In the genomic region with DNA sequence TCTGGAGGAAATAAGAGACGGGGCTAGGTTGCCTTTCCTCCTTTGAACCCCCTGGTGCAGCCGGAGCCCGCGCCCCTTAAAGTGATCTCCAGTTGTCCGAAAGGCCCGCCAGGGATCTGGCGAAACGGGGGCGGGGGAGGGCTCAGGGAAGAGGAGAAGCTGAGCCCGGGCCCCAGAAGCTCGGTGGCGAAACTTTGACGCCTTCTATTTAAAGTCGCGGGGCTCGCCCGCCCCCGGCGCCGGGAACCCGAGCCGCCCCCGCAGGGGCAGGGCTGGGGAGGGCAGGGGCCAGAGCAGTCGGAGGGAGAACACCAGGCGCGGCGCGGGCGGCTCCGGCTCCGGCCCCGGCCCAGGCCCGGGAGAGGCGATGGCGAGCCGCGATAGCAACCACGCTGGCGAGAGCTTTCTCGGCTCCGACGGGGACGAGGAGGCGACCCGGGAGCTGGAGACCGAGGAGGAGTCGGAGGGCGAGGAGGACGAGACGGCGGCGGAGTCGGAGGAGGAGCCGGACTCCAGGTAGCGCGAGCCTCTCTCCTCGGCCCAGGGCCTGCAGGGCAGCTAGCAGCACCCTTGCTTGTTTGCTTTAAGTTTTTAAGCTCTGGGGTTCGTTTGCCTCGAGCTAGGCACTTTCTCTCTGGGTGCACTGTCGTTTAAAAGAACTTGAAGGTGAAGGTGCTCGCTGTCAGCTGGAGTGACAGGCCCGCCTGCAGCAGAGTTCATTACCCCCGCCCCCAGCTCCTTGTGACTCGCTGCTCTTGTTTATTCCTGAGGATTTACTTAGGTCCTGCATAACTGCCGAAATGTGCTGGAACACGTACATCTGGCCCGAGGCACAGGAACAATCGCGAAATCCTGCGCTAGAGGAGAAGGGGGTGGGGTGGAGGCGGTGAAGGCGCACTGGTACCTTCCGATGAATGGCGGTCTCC, we compare ENCODE assay signal across 9 cellular contexts. TPM values are rescaled to one million over a fixed set of nuclear protein-coding genes. Genes with fewer than 3 reads are reported as not detected.
DNase-seq lines count a peak whose midpoint lies in the region; ATAC-seq and TF ChIP-seq lines count a peak whose summit lies in the region.
"Had no signal": no experiment of that assay in that cellular context is flagged by ENCODE, and none has a peak within 500 bp of the region (broad histone marks: within the 10 kb centered on the region; RNA-seq: fewer than 3 reads in every experiment).

Gene CMYA5, plus strand, starts transcription at position 296 of the 926 bp plus-strand sequence. Its CDS starts 72 bp downstream, at position 368.

- no peaks in the 10 kb centered on the region for H3K27me3 ChIP-seq in Peyer's patch
- H3K27me3 ChIP-seq in esophagus muscularis mucosa, result no peaks in the 10 kb centered on the region
- H3K27me3 ChIP-seq in thyroid gland, result no peaks in the 10 kb centered on the region

- intact Hi-C loops in esophagus muscularis mucosa (cut with DNase I), result no loop called here
- intact Hi-C loops in thyroid gland (cut with DNase I), result loop anchor here (10.0 kb wide), 1 partner anchor 165 kb away; no protein-coding TSS in a partner anchor

- no peak for ATAC-seq in HG02678 (IDR thresholded peaks at IDR 0.05; ENCODE audit: unreplicated experiment)
- ATAC-seq in activated CD8-positive, alpha-beta T cell treated with anti-CD3 and anti-CD28 coated beads, Interleukin-2, amount 10 ng/mL, durations not matched to agents 7 days and 5 days, result no peak

- H3K4me1 Mint-ChIP-seq in activated CD8-positive, alpha-beta T cell treated with anti-CD3 and anti-CD28 coated beads, Interleukin-2, amount 10 ng/mL, durations not matched to agents 7 days and 5 days (ENCODE audit: low read depth), result peaks cover 5% of the 10 kb centered on the region
- H3K4me1 Mint-ChIP-seq: memory B cell had no signal

- peaks cover 35% of the 10 kb centered on the region for H3K36me3 Mint-ChIP-seq in activated CD8-positive, alpha-beta T cell treated with anti-CD3 and anti-CD28 coated beads, Interleukin-2, amount 10 ng/mL, durations not matched to agents 7 days and 5 days (ENCODE audit: low read depth)

- CTCF ChIA-PET in HEK293T (lab: Yijun Ruan, JAX), result no interaction called here
- CTCF ChIA-PET in activated CD8-positive, alpha-beta T cell treated with anti-CD3 and anti-CD28 coated beads, Interleukin-2, amount 10 ng/mL, durations not matched to agents 7 days and 5 days (lab: Charles Lee), result interaction anchor here (1.3 to 1.6 kb wide), 2 partner anchors 13 to 14 kb away, joined by 3 to 4 read pairs; no protein-coding TSS in a partner anchor

- DNase-seq in Peyer's patch (peak in 1 of 3 donors; percentile 54), esophagus muscularis mucosa (ENCODE audit: extremely low spot score) (no peak), medulla oblongata (ENCODE audit: extremely low spot score) (peak; percentile 18), thyroid gland (peak; percentile 78 to 79), RPMI8226 (no peak), HEK293T (ENCODE audit: extremely low spot score) (no peak)
- no peak for DNase-seq in activated CD8-positive, alpha-beta T cell treated with anti-CD3 and anti-CD28 coated beads, Interleukin-2, amount 10 ng/mL, durations not matched to agents 7 days and 5 days

- H3K4me1 ChIP-seq in Peyer's patch (peaks cover 0 to 8% (median 0%) of the 10 kb centered on the region in 4 donors), esophagus muscularis mucosa (peaks cover 0 to 37% (median 21%) of the 10 kb centered on the region in 4 donors), thyroid gland (peaks cover 18 to 26% of the 10 kb centered on the region in 2 donors)

- no peak for TF ChIP-seq POLR2A in Peyer's patch (IDR thresholded peaks at IDR 0.05)
- TF ChIP-seq POLR2A in esophagus muscularis mucosa (IDR thresholded peaks at IDR 0.05; ENCODE audit: low read depth), result no peak
- peak in 1 of 2 donors; percentile 51 for TF ChIP-seq POLR2A in thyroid gland (IDR thresholded peaks at IDR 0.05)

- H3K4me3 ChIP-seq in Peyer's patch, result peak within 1 kb of the TSS; percentile 13 to 52 (median 36)
- peak within 1 kb of the TSS; percentile 57 to 67 (median 61) for H3K4me3 ChIP-seq in esophagus muscularis mucosa
- peak within 1 kb of the TSS; percentile 13 to 50 (median 43) for H3K4me3 ChIP-seq in thyroid gland (replicated peaks in 1 of 3)

- WGBS in esophagus muscularis mucosa, result 34% methylated on average over 50 of the region's 74 CpGs
- 23 to 35% methylated on average over 52 to 63 of the region's 74 CpGs for WGBS in thyroid gland, 2 donors

- H3K4me3 Mint-ChIP-seq in activated CD8-positive, alpha-beta T cell treated with anti-CD3 and anti-CD28 coated beads, Interleukin-2, amount 10 ng/mL, durations not matched to agents 7 days and 5 days, result no peak within 1 kb of the TSS
- H3K4me3 Mint-ChIP-seq: memory B cell had no signal

- H3K27me3 Mint-ChIP-seq in activated CD8-positive, alpha-beta T cell treated with anti-CD3 and anti-CD28 coated beads, Interleukin-2, amount 10 ng/mL, durations not matched to agents 7 days and 5 days (ENCODE audit: low read depth), result no peaks in the 10 kb centered on the region
- H3K27me3 Mint-ChIP-seq: memory B cell had no signal

- POLR2A ChIA-PET in HEK293T (lab: Yijun Ruan, JAX), result no interaction called here
- POLR2A ChIA-PET in activated CD8-positive, alpha-beta T cell treated with anti-CD3 and anti-CD28 coated beads, Interleukin-2, amount 10 ng/mL, durations not matched to agents 7 days and 5 days (lab: Charles Lee), result no interaction called here

- TF ChIP-seq CTCF in Peyer's patch (IDR thresholded peaks at IDR 0.05) (no peak), esophagus muscularis mucosa (IDR thresholded peaks at IDR 0.05) (no peak), thyroid gland (IDR thresholded peaks at IDR 0.05) (no peak)

- H3K27ac Mint-ChIP-seq in activated CD8-positive, alpha-beta T cell treated with anti-CD3 and anti-CD28 coated beads, Interleukin-2, amount 10 ng/mL, durations not matched to agents 7 days and 5 days, result no peak within 1 kb of the TSS
- H3K27ac Mint-ChIP-seq: memory B cell had no signal

- no peaks in the 10 kb centered on the region for H3K9me3 ChIP-seq in Peyer's patch
- H3K9me3 ChIP-seq in esophagus muscularis mucosa, result no peaks in the 10 kb centered on the region
- H3K9me3 ChIP-seq in thyroid gland, result no peaks in the 10 kb centered on the region

- H3K36me3 ChIP-seq in Peyer's patch (peaks cover 0 to 23% (median 0%) of the 10 kb centered on the region in 3 donors), esophagus muscularis mucosa (peaks cover 0 to 11% (median 4%) of the 10 kb centered on the region in 4 donors), thyroid gland (no peaks in the 10 kb centered on the region)

- TF ChIP-seq EP300 in esophagus muscularis mucosa (IDR thresholded peaks at IDR 0.05), result no peak

- H3K27ac ChIP-seq in Peyer's patch, result peak within 1 kb of the TSS in 2 of 4 donors; percentile 30 to 39
- peak within 1 kb of the TSS; percentile 69 to 82 (median 80) for H3K27ac ChIP-seq in esophagus muscularis mucosa (replicated peaks in 1 of 4)
- peak within 1 kb of the TSS; percentile 77 to 85 (median 85) for H3K27ac ChIP-seq in thyroid gland

- H3K9me3 Mint-ChIP-seq in activated CD8-positive, alpha-beta T cell treated with anti-CD3 and anti-CD28 coated beads, Interleukin-2, amount 10 ng/mL, durations not matched to agents 7 days and 5 days (ENCODE audit: insufficient read depth), result peaks cover 5% of the 10 kb centered on the region

TF ChIP-seq in HEK293T, 16 proteins besides CTCF, POLR2A, EP300 and RAD21:
- TF ChIP-seq NFRKB (IDR thresholded peaks at IDR 0.05), result no peak
- no peak for TF ChIP-seq FOXA1 (IDR thresholded peaks at IDR 0.05)

RNA-seq across cellular contexts. Expression of gene CMYA5, which starts in this region (rescaled TPM):
- 10 to 100 TPM in 1 of 4 donors, 1 to 10 TPM in 3; 1.1 to 15.7 (median 2.5) TPM for total RNA-seq in Peyer's patch
- total RNA-seq in esophagus muscularis mucosa, result 1 to 10 TPM; 4.2 to 8.4 (median 4.9) TPM
- 10 to 100 TPM; 15.9 to 33.9 (median 22.0) TPM for total RNA-seq in thyroid gland
- under 1 TPM; 0.18 to 0.40 TPM for total RNA-seq in activated CD8-positive, alpha-beta T cell treated with anti-CD3 and anti-CD28 coated beads, Interleukin-2, amount 10 ng/mL, durations not matched to agents 7 days and 5 days

Comparison
In these comparisons a context has a peak if more than half of its experiments do, and no peak if none do; other contexts are left out.
1. DNase-seq: peak in medulla oblongata (single experiment) and thyroid gland (2 of 2); none in esophagus muscularis mucosa (single experiment), RPMI8226 (single experiment), HEK293T (single experiment) and activated CD8-positive, alpha-beta T cell treated with anti-CD3 and anti-CD28 coated beads, Interleukin-2, amount 10 ng/mL, durations not matched to agents 7 days and 5 days (single experiment).
2. Peak in every context shown above with its lines, with median percentiles within 50 percentile points of each other: H3K4me3 ChIP-seq.